22 cellular contexts compared by ENCODE assay signal in genomic region chr9:102587231-102587630, GRCh38.
"Had no signal": no experiment of that assay in that cellular context is flagged by ENCODE, and none has a peak within 500 bp of the region (broad histone marks: within the 10 kb centered on the region; RNA-seq: fewer than 3 reads in every experiment).

No MANE protein-coding gene starts in this region.

- DNase-seq: activated CD4-positive, alpha-beta T cell treated with anti-CD3 and anti-CD28 coated beads, Interleukin-2, amount 50 U/mL, for 48 hours; activated CD8-positive, alpha-beta memory T cell treated with anti-CD3 and anti-CD28 coated beads, Interleukin-2, amount 10 ng/mL, durations not matched to agents 7 days and 5 days; activated gamma-delta T cell; activated T-cell treated with anti-CD3 and anti-CD28 coated beads, Interleukin-2, amount 50 U/mL, for 4 hours; amniotic stem cell; dorsolateral prefrontal cortex; endodermal cell; gastrocnemius medialis; heart right ventricle; left cardiac atrium; lower lobe of right lung; right lobe of liver; stimulated activated CD4-positive, alpha-beta T cell treated with anti-CD3 and anti-CD28 coated beads, Interleukin-4, amount 100 ng/mL, for 4 hours; stimulated activated CD8-positive, alpha-beta memory T cell treated with anti-CD3 and anti-CD28 coated beads, Interleukin-4, amount 100 ng/mL, for 48 hours; stimulated activated naive CD4-positive, alpha-beta T cell treated with Interleukin-2 at 50 U/mL for 16 hours; substantia nigra; transverse colon had no signal

- H3K4me1 Mint-ChIP-seq: activated CD8-positive, alpha-beta memory T cell treated with anti-CD3 and anti-CD28 coated beads, Interleukin-2, amount 10 ng/mL, durations not matched to agents 7 days and 5 days; neural crest cell had no signal

- H3K9me3 Mint-ChIP-seq: endodermal cell, neural crest cell had no signal

- H3K27me3 Mint-ChIP-seq: activated CD8-positive, alpha-beta memory T cell treated with anti-CD3 and anti-CD28 coated beads, Interleukin-2, amount 10 ng/mL, durations not matched to agents 7 days and 5 days; activated naive CD8-positive, alpha-beta T cell had no signal

- H3K4me3 Mint-ChIP-seq: activated CD8-positive, alpha-beta memory T cell treated with anti-CD3 and anti-CD28 coated beads, Interleukin-2, amount 10 ng/mL, durations not matched to agents 7 days and 5 days; activated naive CD8-positive, alpha-beta T cell; activated T-cell treated with anti-CD3 and anti-CD28 coated beads, Interleukin-2, amount 50 U/mL, for 4 hours; endodermal cell; neural crest cell had no signal

- H3K27ac Mint-ChIP-seq: activated CD8-positive, alpha-beta memory T cell treated with anti-CD3 and anti-CD28 coated beads, Interleukin-2, amount 10 ng/mL, durations not matched to agents 7 days and 5 days; activated naive CD8-positive, alpha-beta T cell; endodermal cell had no signal

- H3K27me3 ChIP-seq: gastrocnemius medialis, heart right ventricle, right lobe of liver, transverse colon, vagina had no signal

- H3K9me3 ChIP-seq: gastrocnemius medialis, heart right ventricle, lower lobe of right lung, prostate gland, right lobe of liver, transverse colon, vagina had no signal

- ATAC-seq: activated CD8-positive, alpha-beta memory T cell treated with anti-CD3 and anti-CD28 coated beads, Interleukin-2, amount 10 ng/mL, durations not matched to agents 7 days and 5 days; activated T-cell treated with anti-CD3 and anti-CD28 coated beads, Interleukin-2, amount 50 U/mL, for 4 hours; gastrocnemius medialis; heart right ventricle; left cardiac atrium; lower lobe of right lung; right lobe of liver had no signal

- H3K36me3 Mint-ChIP-seq: activated CD8-positive, alpha-beta memory T cell treated with anti-CD3 and anti-CD28 coated beads, Interleukin-2, amount 10 ng/mL, durations not matched to agents 7 days and 5 days; activated naive CD8-positive, alpha-beta T cell had no signal

- H3K27ac ChIP-seq: dorsolateral prefrontal cortex, gastrocnemius medialis, heart right ventricle, lower lobe of right lung, prostate gland, right lobe of liver, transverse colon, vagina, VCaP had no signal
